Comparison of ENCODE assay signal across 12 cellular contexts in genomic region chr4:83125738-83126141, GRCh38. TPM values are rescaled to one million over a fixed set of nuclear protein-coding genes. Genes with fewer than 3 reads are reported as not detected.
DNase-seq lines count a peak whose midpoint lies in the region; ATAC-seq and FAIRE-seq lines count a peak whose summit lies in the region.
"Had no signal": no experiment of that assay in that cellular context is flagged by ENCODE, and none has a peak within 500 bp of the region (broad histone marks: within the 10 kb centered on the region; RNA-seq: fewer than 3 reads in every experiment).

No MANE protein-coding gene starts in this region.

- DNase-seq in GM18507 (ENCODE audit: extremely low spot score, insufficient read length, low read depth): no peak
- peak in 30 of 34 experiments; percentile 19 to 56 (median 39) for DNase-seq in T-cell
- peak; percentile 78 for DNase-seq in activated effector memory CD4-positive, alpha-beta T cell treated with anti-CD3 and anti-CD28 coated beads, Interleukin-2, amount 50 U/mL, for 16 hours
- DNase-seq in trophoblast cell: peak; percentile 88 to 90
- no peak for DNase-seq in HTR-8/SVneo (ENCODE audit: insufficient read length, low spot score)
- DNase-seq in NCI-H2171 (lab: John Stamatoyannopoulos, UW): no peak
- DNase-seq in neuronal stem cell (ENCODE audit: low spot score): no peak
- DNase-seq: body of pancreas, DMS53, NCI-H1105 treated with DMSO at 0.1 percent for 48 hours, thyroid gland had no signal

- H3K36me3 Mint-ChIP-seq in T-cell: no peaks in the 10 kb centered on the region

- no peaks in the 10 kb centered on the region for H3K27me3 ChIP-seq in trophoblast cell (ENCODE audit: insufficient read depth, low read length)
- H3K27me3 ChIP-seq in neuronal stem cell (ENCODE audit: control insufficient read depth in 3 of 3, insufficient read depth in 3 of 3, low read depth in 1 of 3, low read length in 3 of 3): no peaks in the 10 kb centered on the region
- H3K27me3 ChIP-seq: body of pancreas, thyroid gland had no signal

- peak overlapping the region; percentile 37 to 83 for H3K27ac Mint-ChIP-seq in T-cell

- peaks cover 0 to 3% (median 0%) of the 10 kb centered on the region in 3 donors for H3K9me3 Mint-ChIP-seq in T-cell

- H3K27ac ChIP-seq in trophoblast cell (ENCODE audit: low read depth, low read length) (no peak overlapping the region), neuronal stem cell (replicated peaks; ENCODE audit: low read length) (no peak overlapping the region)
- H3K27ac ChIP-seq: body of pancreas, thyroid gland had no signal

- no peak overlapping the region for H4K12ac ChIP-seq in trophoblast cell (ENCODE audit: low read depth, low read length)

- H3K36me3 ChIP-seq in trophoblast cell (ENCODE audit: control insufficient read depth in 1 of 2, insufficient read depth in 2 of 2, low read length in 2 of 2) (no peaks in the 10 kb centered on the region), neuronal stem cell (replicated peaks in 1 of 2; ENCODE audit: control insufficient read depth in 2 of 2, insufficient read depth in 2 of 2, low read length in 2 of 2) (no peaks in the 10 kb centered on the region)
- H3K36me3 ChIP-seq: thyroid gland had no signal

- WGBS in trophoblast cell (ENCODE audit: extremely low coverage, insufficient coverage, insufficient read length): no CpG with 5 or more reads among the region's 9 CpGs
- no CpG with 5 or more reads among the region's 9 CpGs for WGBS in neuronal stem cell (ENCODE audit: extremely low coverage in 2 of 2, insufficient read length in 2 of 2, insufficient replicate concordance in 1 of 2), 2 donors

- H3K4me1 Mint-ChIP-seq in T-cell: peaks cover 12 to 29% (median 24%) of the 10 kb centered on the region in 3 donors

- H2AFZ ChIP-seq in trophoblast cell (ENCODE audit: insufficient read depth, low read length, poor library complexity) (no peak overlapping the region), neuronal stem cell (ENCODE audit: low read length) (no peak overlapping the region)

- no peaks in the 10 kb centered on the region for H3K79me2 ChIP-seq in trophoblast cell (ENCODE audit: control insufficient read depth, insufficient read depth, low read length, poor library complexity)

- ATAC-seq in T-cell (replicated peaks in 1 of 4) (peak; percentile 67 to 89 (median 82)), GM18517 (IDR thresholded peaks at IDR 0.05; ENCODE audit: unreplicated experiment) (no peak)
- ATAC-seq: body of pancreas had no signal

- H3K9me3 ChIP-seq in trophoblast cell (ENCODE audit: insufficient read depth, low read depth, low read length) (no peaks in the 10 kb centered on the region), neuronal stem cell (replicated peaks in 1 of 2; ENCODE audit: control insufficient read depth in 2 of 2, insufficient read depth in 1 of 2, low read depth in 1 of 2, low read length in 2 of 2) (peaks cover 2 to 4% of the 10 kb centered on the region in 2 donors)
- H3K9me3 ChIP-seq: body of pancreas, thyroid gland had no signal

- no peak overlapping the region for H2BK12ac ChIP-seq in trophoblast cell (ENCODE audit: low read length)
- no peak overlapping the region for H2BK12ac ChIP-seq in neuronal stem cell (ENCODE audit: low read length)

- H3K4me3 Mint-ChIP-seq in T-cell: peak overlapping the region; percentile 41 to 67 (median 53)

- H3K14ac ChIP-seq in trophoblast cell (ENCODE audit: low read length) (no peak overlapping the region), neuronal stem cell (ENCODE audit: low read length) (no peak overlapping the region)

- no peak overlapping the region for H2AK5ac ChIP-seq in trophoblast cell (ENCODE audit: low read length)
- no peak overlapping the region for H2AK5ac ChIP-seq in neuronal stem cell (ENCODE audit: low read depth, low read length)

- H3K4me3 ChIP-seq in trophoblast cell (ENCODE audit: low read depth, low read length): no peak overlapping the region
- no peak overlapping the region for H3K4me3 ChIP-seq in neuronal stem cell (ENCODE audit: low read length in 2 of 2)
- H3K4me3 ChIP-seq: body of pancreas, thyroid gland had no signal

- CTCF ChIA-PET in T-cell (lab: Charles Lee): interaction anchor here in 1 of 2 donors (0.7 to 2.2 kb wide), 13 partner anchors 11 to 227 kb away, joined by 3 to 23 read pairs (median 5); partner anchors contain the start of gene PLAC8

- H3K18ac ChIP-seq in trophoblast cell (ENCODE audit: low read length) (no peak overlapping the region), neuronal stem cell (ENCODE audit: low read length) (no peak overlapping the region)

- POLR2A ChIA-PET in T-cell (lab: Charles Lee): interaction anchor here (0.6 to 1.9 kb wide), 6 partner anchors 11 to 333 kb away, joined by 3 to 17 read pairs (median 4); partner anchors contain the start of gene PLAC8 (in 1 of the 2)

- H2BK15ac ChIP-seq in neuronal stem cell (ENCODE audit: low read length): no peak overlapping the region

- H2BK120ac ChIP-seq in trophoblast cell (ENCODE audit: insufficient read depth, low read length, poor library complexity): no peak overlapping the region
- no peak overlapping the region for H2BK120ac ChIP-seq in neuronal stem cell (ENCODE audit: low read depth, low read length)

- no peaks in the 10 kb centered on the region for H3K4me1 ChIP-seq in trophoblast cell (ENCODE audit: control insufficient read depth in 1 of 2, insufficient read depth in 2 of 2, low read length in 2 of 2)
- H3K4me1 ChIP-seq in neuronal stem cell (ENCODE audit: control insufficient read depth in 2 of 2, insufficient read depth in 1 of 2, low read depth in 1 of 2, low read length in 2 of 2): no peaks in the 10 kb centered on the region
- H3K4me1 ChIP-seq: body of pancreas, thyroid gland had no signal

- H3K79me1 ChIP-seq in trophoblast cell (ENCODE audit: low read length): no peaks in the 10 kb centered on the region
- H3K79me1 ChIP-seq in neuronal stem cell (ENCODE audit: low read depth, low read length): no peaks in the 10 kb centered on the region

- FAIRE-seq in GM18507 (lab: Jason Lieb, UNC) (peak; percentile 93), HTR-8/SVneo (lab: Jason Lieb, UNC) (no peak)

- H2BK5ac ChIP-seq in trophoblast cell (ENCODE audit: low read depth, low read length, poor library complexity) (no peak overlapping the region), neuronal stem cell (ENCODE audit: low read length) (no peak overlapping the region)

- no peak overlapping the region for H3K4me2 ChIP-seq in trophoblast cell (ENCODE audit: low read length)
- no peak overlapping the region for H3K4me2 ChIP-seq in neuronal stem cell (ENCODE audit: insufficient read depth, low read length, poor library complexity, severe bottlenecking)

- H3K23ac ChIP-seq in trophoblast cell (ENCODE audit: low read length) (no peak overlapping the region), neuronal stem cell (ENCODE audit: low read depth, low read length, poor library complexity) (no peak overlapping the region)

- no peak overlapping the region for H3K9ac ChIP-seq in trophoblast cell (ENCODE audit: low read length)
- H3K9ac ChIP-seq in neuronal stem cell (ENCODE audit: low read depth, low read length, poor library complexity): no peak overlapping the region

- H4K8ac ChIP-seq in trophoblast cell (ENCODE audit: low read depth, low read length) (no peak overlapping the region), neuronal stem cell (ENCODE audit: low read depth, low read length) (no peak overlapping the region)

- H3K4ac ChIP-seq in trophoblast cell (ENCODE audit: low read depth, low read length) (no peak overlapping the region), neuronal stem cell (ENCODE audit: low read length) (no peak overlapping the region)

- no peaks in the 10 kb centered on the region for H3K27me3 Mint-ChIP-seq in T-cell

- H4K91ac ChIP-seq in trophoblast cell (ENCODE audit: low read depth, low read length): no peak overlapping the region
- H4K91ac ChIP-seq in neuronal stem cell (ENCODE audit: low read depth, low read length, poor library complexity): no peak overlapping the region

RNA-seq across cellular contexts. Expression of gene PLAC8, which starts 11.2 kb away (rescaled TPM):
- 100 to 1,000 TPM; 124 to 318 (median 147) TPM for total RNA-seq in T-cell
- 41.9 and 45.7 TPM in 2 replicates for polyA plus RNA-seq in trophoblast cell (2013)
- polyA plus RNA-seq in neuronal stem cell (2013, experiment 1 of 2): 0.10 TPM
- polyA plus RNA-seq in neuronal stem cell (2013, experiment 2 of 2): 0.19 TPM

Comparison
In these comparisons a context has a peak if more than half of its experiments do, and no peak if none do; other contexts are left out.
1. DNase-seq: peak in T-cell (30 of 34), activated effector memory CD4-positive, alpha-beta T cell treated with anti-CD3 and anti-CD28 coated beads, Interleukin-2, amount 50 U/mL, for 16 hours (single experiment) and trophoblast cell (2 of 2); none in GM18507 (single experiment), HTR-8/SVneo (single experiment), NCI-H2171 (single experiment) and neuronal stem cell (single experiment).